22 cellular contexts compared by ENCODE assay signal in the genomic region with DNA sequence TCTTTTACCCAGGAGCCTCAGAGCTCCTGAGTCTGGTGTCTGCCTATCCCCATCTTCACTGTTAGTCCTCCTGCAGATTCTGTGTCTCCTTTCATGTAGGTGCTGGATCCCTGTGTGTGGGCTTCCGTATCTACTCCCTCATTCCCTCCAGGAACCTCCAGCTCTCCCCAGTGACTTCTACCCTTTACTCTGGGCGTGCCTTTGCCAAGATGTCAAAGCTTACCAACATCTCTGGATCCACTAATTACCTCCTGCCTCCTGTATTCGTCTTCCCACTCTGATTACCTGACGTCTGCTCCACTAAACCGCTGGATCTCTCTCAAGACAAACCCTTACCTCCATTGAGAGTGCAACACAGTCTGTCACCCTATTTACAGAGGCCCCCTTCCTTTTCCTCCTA. TPM values are rescaled to one million over a fixed set of nuclear protein-coding genes. Genes with fewer than 3 reads are reported as not detected.
A peak's percentile ranks its signal among the peaks of the same experiment; 100 is the strongest.
DNase-seq lines count a peak whose midpoint lies in the region; ATAC-seq, FAIRE-seq and TF ChIP-seq lines count a peak whose summit lies in the region.
"Had no signal": no experiment of that assay in that cellular context is flagged by ENCODE, and none has a peak within 500 bp of the region (broad histone marks: within the 10 kb centered on the region; RNA-seq: fewer than 3 reads in every experiment).

No MANE protein-coding gene starts in this region.

- H3K4me1 ChIP-seq in cardiac muscle cell (ENCODE audit: low read depth) (peaks cover 7% of the 10 kb centered on the region), GM12878 (ENCODE audit: control insufficient read depth, insufficient read depth, low read length) (peaks cover 2% of the 10 kb centered on the region; the same call in 1 of the 2 replicates)
- H3K4me1 ChIP-seq: SJCRH30 had no signal

- 87% methylated on average over 5 of the region's 5 CpGs for WGBS in GM12878 (ENCODE audit: insufficient coverage, insufficient replicate concordance, low lambda C conversion rate, missing lambda C conversion rate)

- H4K20me1 ChIP-seq in GM12878 (ENCODE audit: control insufficient read depth, insufficient read depth): no peaks in the 10 kb centered on the region

- TF ChIP-seq POLR2A in GM12878 (IDR thresholded peaks at IDR 0.05; ENCODE audit: low read depth, low read length): no peak

- H3K4me2 ChIP-seq in GM12878 (ENCODE audit: control insufficient read depth, insufficient read depth): no peak overlapping the region

- H3K9me3 ChIP-seq in cardiac muscle cell (ENCODE audit: low read depth) (no peaks in the 10 kb centered on the region), GM12878 (replicated peaks; ENCODE audit: control insufficient read depth, insufficient read depth, low read length) (no peaks in the 10 kb centered on the region)
- H3K9me3 ChIP-seq: Caco-2, SJCRH30 had no signal

- no peak for TF ChIP-seq RAD21 in GM12878 (IDR thresholded peaks at IDR 0.05; ENCODE audit: insufficient read depth, low read depth, low read length)

- H3K36me3 Mint-ChIP-seq in stimulated activated memory B cell treated with anti-CD40 and anti-IgM and Interleukin-4, amounts not matched to agents 10 μg/mL and 1 μg/mL and 100 μg/mL, for 72 hours: peaks cover 36% of the 10 kb centered on the region
- H3K36me3 Mint-ChIP-seq: IgD-negative memory B cell had no signal

- H3K27ac ChIP-seq in cardiac muscle cell (peak overlapping the region; percentile 54), GM12878 (ENCODE audit: control insufficient read depth, insufficient read depth) (no peak overlapping the region)
- H3K27ac ChIP-seq: SJCRH30 had no signal

- no peak overlapping the region for H3K4me3 ChIP-seq in cardiac muscle cell
- no peak overlapping the region for H3K4me3 ChIP-seq in GM12878
- H3K4me3 ChIP-seq: SJCRH30 had no signal

- H3K4me1 Mint-ChIP-seq in stimulated activated memory B cell treated with anti-CD40 and anti-IgM and Interleukin-4, amounts not matched to agents 10 μg/mL and 1 μg/mL and 100 μg/mL, for 72 hours: peaks cover 30% of the 10 kb centered on the region

- H3K36me3 ChIP-seq in cardiac muscle cell (peaks cover 14% of the 10 kb centered on the region), GM12878 (ENCODE audit: control insufficient read depth in 2 of 2, insufficient read depth in 2 of 2, low read length in 1 of 2) (peaks cover 0 to 7% of the 10 kb centered on the region in 2 experiments; a peak in 3 of 4 replicates)

- no peak for TF ChIP-seq EP300 in GM12878 (IDR thresholded peaks at IDR 0.05; ENCODE audit: borderline replicate concordance in 1 of 2, control insufficient read depth in 1 of 2, low read depth in 2 of 2, low read length in 2 of 2)

- peaks cover 16% of the 10 kb centered on the region for H3K79me2 ChIP-seq in GM12878 (ENCODE audit: control insufficient read depth, insufficient read depth, low read length)

- POLR2A ChIA-PET in GM12878 (lab: Charles Lee): interaction anchor here (0.6 kb wide), 1 partner anchor 36 kb away, joined by 5 read pairs; no protein-coding TSS in a partner anchor

- no peaks in the 10 kb centered on the region for H3K9me3 Mint-ChIP-seq in stimulated activated memory B cell treated with anti-CD40 and anti-IgM and Interleukin-4, amounts not matched to agents 10 μg/mL and 1 μg/mL and 100 μg/mL, for 72 hours
- H3K9me3 Mint-ChIP-seq: CD4-positive, CD25-positive, alpha-beta regulatory T cell; H9; IgD-negative memory B cell had no signal

- TF ChIP-seq CTCF in cardiac muscle cell (IDR thresholded peaks at IDR 0.05; ENCODE audit: low read depth, low read length) (no peak), GM12878 (IDR thresholded peaks at IDR 0.05 in 2 of 3, conservative IDR thresholded peaks at IDR 0.05 in 1 of 3; ENCODE audit: control insufficient read depth in 2 of 3, extremely low read depth in 1 of 3, insufficient read depth in 1 of 3, low read depth in 3 of 3, low read length in 3 of 3) (no peak)

- no peak overlapping the region for H3K4me3 Mint-ChIP-seq in stimulated activated memory B cell treated with anti-CD40 and anti-IgM and Interleukin-4, amounts not matched to agents 10 μg/mL and 1 μg/mL and 100 μg/mL, for 72 hours
- H3K4me3 Mint-ChIP-seq: H9 had no signal

- H2AFZ ChIP-seq in GM12878 (ENCODE audit: control insufficient read depth, low read depth, low read length): no peak overlapping the region

- intact Hi-C loops in Right ventricle myocardium superior (cut with DNase I) (no loop called here), GM12878 (cut with micrococcal nuclease; ENCODE audit: unreplicated experiment) (no loop called here), left colon (cut with DNase I, micrococcal nuclease) (no loop called here)

- DNase-seq in cardiac muscle cell (ENCODE audit: low read depth in 1 of 2, low spot score in 1 of 2): no peak
- DNase-seq in Right ventricle myocardium superior: no peak
- no peak for DNase-seq in GM12878 (ENCODE audit: low read depth, low spot score)
- no peak for DNase-seq in left colon
- no peak for DNase-seq in NCI-H2227 (lab: John Stamatoyannopoulos, UW; ENCODE audit: unreplicated experiment)
- DNase-seq: ACHN; AML-193; Caco-2; CD4-positive, CD25-positive, alpha-beta regulatory T cell; DMS153; H9; NCI-H1417 treated with DMSO at 0.1 percent for 48 hours; NCI-H1930; NCI-H446; NCI-H69; RPMI8226; SJCRH30 had no signal

- FAIRE-seq in GM12878 (lab: Jason Lieb, UNC): no peak
- FAIRE-seq: GM19239 had no signal

- H3K27me3 ChIP-seq in cardiac muscle cell: no peaks in the 10 kb centered on the region
- H3K27me3 ChIP-seq in GM12878 (replicated peaks in 1 of 2; ENCODE audit: control insufficient read depth in 2 of 2, insufficient read depth in 2 of 2, low read length in 1 of 2): no peaks in the 10 kb centered on the region
- H3K27me3 ChIP-seq: SJCRH30 had no signal

- RAD21 ChIA-PET in GM12878 (lab: Charles Lee; ENCODE audit: unreplicated experiment): no interaction called here

- H3K27ac Mint-ChIP-seq in stimulated activated memory B cell treated with anti-CD40 and anti-IgM and Interleukin-4, amounts not matched to agents 10 μg/mL and 1 μg/mL and 100 μg/mL, for 72 hours: peak overlapping the region; percentile 90

- H3K9ac ChIP-seq in GM12878 (ENCODE audit: control insufficient read depth, insufficient read depth, low read length): no peak overlapping the region

- CTCF ChIA-PET in GM12878 (lab: Yijun Ruan, JAX): interaction anchor here (1.2 kb wide), 1 partner anchor 158 kb away, joined by 3 read pairs; no protein-coding TSS in a partner anchor

- SMC1A ChIA-PET in GM12878 (lab: Charles Lee; ENCODE audit: uncharacterized antibody, unreplicated experiment): interaction anchor here (0.7 to 1.0 kb wide), 2 partner anchors 46 to 767 kb away, joined by 3 read pairs; no protein-coding TSS in a partner anchor

- no peaks in the 10 kb centered on the region for H3K27me3 Mint-ChIP-seq in stimulated activated memory B cell treated with anti-CD40 and anti-IgM and Interleukin-4, amounts not matched to agents 10 μg/mL and 1 μg/mL and 100 μg/mL, for 72 hours
- H3K27me3 Mint-ChIP-seq: CD4-positive, CD25-positive, alpha-beta regulatory T cell; IgD-negative memory B cell had no signal

- BruUV-seq in GM12878 (replicated peaks; lab: Mats Ljungman, UMichigan): TSS peak; percentile 47

- ATAC-seq in Right ventricle myocardium superior (ENCODE audit: poor library complexity) (no peak), GM12878 (no peak), left colon (peak; percentile 6), GM21367 (IDR thresholded peaks at IDR 0.05; ENCODE audit: unreplicated experiment) (no peak), HG02763 (IDR thresholded peaks at IDR 0.05; ENCODE audit: unreplicated experiment) (no peak)
- ATAC-seq in stimulated activated memory B cell treated with anti-CD40 and anti-IgM and Interleukin-4, amounts not matched to agents 10 μg/mL and 1 μg/mL and 100 μg/mL, for 72 hours: no peak

- in situ Hi-C loops in GM12878 (cut with MboI): no loop called here

RNA-seq across cellular contexts. Expression of a gene that starts 2.2 kb away (rescaled TPM):
- total RNA-seq in cardiac muscle cell: 27.5 and 28.5 TPM in 2 replicates
- polyA plus RNA-seq in cardiac muscle cell: 31.7 and 40.1 TPM in 2 replicates
- total RNA-seq in Right ventricle myocardium superior: 58.3 TPM
- total RNA-seq in GM12878 (2013; cell fraction: nucleolus; rRNA removed): 9.6 and 12.2 TPM in 2 replicates
- 11.4 and 13.5 TPM in 2 replicates for total RNA-seq in GM12878 (2014; rRNA removed)
- 5.2 and 7.0 TPM in 2 replicates for total RNA-seq in GM12878 (2014; rRNA removed; fragmentation: Illumina TruSeq; extraction: Trizol)
- 24.1 and 27.5 TPM in 2 replicates for total RNA-seq in GM12878 (2021)
- 9.4 TPM for polyA plus RNA-seq in GM12878 (2011; ENCODE audit: low read depth)
- 5.2 and 11.0 TPM in 2 replicates for polyA plus RNA-seq in GM12878 (2011; rRNA removed)
- polyA plus RNA-seq in GM12878 (2011; cell fraction: cytosol; rRNA removed): 17.4 and 19.0 TPM in 2 replicates
- 45.0 and 55.7 TPM in 2 replicates for polyA plus RNA-seq in GM12878 (2011; cell fraction: nucleus; rRNA removed)
- polyA plus RNA-seq in GM12878 (2012): 11.6 and 18.9 TPM in 2 replicates
- 14.5 and 18.1 TPM in 2 replicates for polyA plus RNA-seq in GM12878 (2014; fragmentation: Illumina TruSeq; extraction: Trizol)
- polyA plus RNA-seq in GM12878 (2014; fragmentation: Nextera tagmentation; extraction: Ambion mirVana): 10 to 100 TPM in 1 of 2 experiments, 1 to 10 TPM in 1; 10.0 to 14.6 TPM
- 21.1 and 23.7 TPM in 2 replicates for polyA plus RNA-seq in GM12878 (2014; rRNA removed)
- polyA plus RNA-seq in GM12878 (2016; fragmentation: Nextera tagmentation; extraction: Ambion mirVana): 10 to 100 TPM; 15.3 to 15.7 TPM
- 9.5 and 12.1 TPM in 2 replicates for polyA minus RNA-seq in GM12878 (2011; rRNA and poly(A)+ RNA removed)
- 7.4 and 8.3 TPM in 2 replicates for polyA minus RNA-seq in GM12878 (2011; cell fraction: cytosol; rRNA and poly(A)+ RNA removed)
- 10.5 and 10.9 TPM in 2 replicates for polyA minus RNA-seq in GM12878 (2011; cell fraction: nucleus; rRNA and poly(A)+ RNA removed)
- 100 to 1,000 TPM in 1 of 2 donors, 10 to 100 TPM in 1; 78.9 to 101 TPM for total RNA-seq in left colon

RNA-seq across cellular contexts. Expression of a gene that starts 18.1 kb away (rescaled TPM):
- 11.2 and 18.3 TPM in 2 replicates for total RNA-seq in cardiac muscle cell
- 17.3 and 18.0 TPM in 2 replicates for polyA plus RNA-seq in cardiac muscle cell
- 1.7 TPM for total RNA-seq in Right ventricle myocardium superior
- 20.0 and 21.2 TPM in 2 replicates for total RNA-seq in GM12878 (2013; cell fraction: nucleolus; rRNA removed)
- total RNA-seq in GM12878 (2014; rRNA removed): 4.5 and 4.7 TPM in 2 replicates
- total RNA-seq in GM12878 (2014; rRNA removed; fragmentation: Illumina TruSeq; extraction: Trizol): 2.5 and 2.9 TPM in 2 replicates
- total RNA-seq in GM12878 (2021): 7.1 and 9.0 TPM in 2 replicates
- polyA plus RNA-seq in GM12878 (2011; ENCODE audit: low read depth): 11.5 TPM
- 3.6 and 4.8 TPM in 2 replicates for polyA plus RNA-seq in GM12878 (2011; rRNA removed)
- polyA plus RNA-seq in GM12878 (2011; cell fraction: cytosol; rRNA removed): 5.0 and 5.4 TPM in 2 replicates
- polyA plus RNA-seq in GM12878 (2011; cell fraction: nucleus; rRNA removed): 25.6 and 26.0 TPM in 2 replicates
- 11.5 and 11.8 TPM in 2 replicates for polyA plus RNA-seq in GM12878 (2012)
- polyA plus RNA-seq in GM12878 (2014; fragmentation: Illumina TruSeq; extraction: Trizol): 6.8 and 10.2 TPM in 2 replicates
- 1 to 10 TPM; 1.1 to 1.7 TPM for polyA plus RNA-seq in GM12878 (2014; fragmentation: Nextera tagmentation; extraction: Ambion mirVana)
- 12.7 and 13.1 TPM in 2 replicates for polyA plus RNA-seq in GM12878 (2014; rRNA removed)
- polyA plus RNA-seq in GM12878 (2016; fragmentation: Nextera tagmentation; extraction: Ambion mirVana): 10 to 100 TPM; 12.2 to 14.2 TPM
- polyA minus RNA-seq in GM12878 (2011; rRNA and poly(A)+ RNA removed): 1.6 and 2.3 TPM in 2 replicates
- 1.7 and 2.1 TPM in 2 replicates for polyA minus RNA-seq in GM12878 (2011; cell fraction: cytosol; rRNA and poly(A)+ RNA removed)
- polyA minus RNA-seq in GM12878 (2011; cell fraction: nucleus; rRNA and poly(A)+ RNA removed): 4.2 and 6.1 TPM in 2 replicates
- 10 to 100 TPM; 11.3 to 13.1 TPM for total RNA-seq in left colon

RNA-seq across cellular contexts. Expression of a gene that starts 27.1 kb away (rescaled TPM):
- total RNA-seq in cardiac muscle cell (54.4 and 58.2 TPM in 2 replicates), Right ventricle myocardium superior (124 TPM), GM12878 (2014; rRNA removed) (108 and 113 TPM in 2 replicates), GM12878 (2014; rRNA removed; fragmentation: Illumina TruSeq; extraction: Trizol) (112 and 121 TPM in 2 replicates), GM12878 (2021) (80.9 and 87.7 TPM in 2 replicates), left colon (10 to 100 TPM; 55.7 to 60.6 TPM)
- polyA plus RNA-seq in cardiac muscle cell (107 and 120 TPM in 2 replicates), GM12878 (2011; rRNA removed) (104 and 133 TPM in 2 replicates), GM12878 (2014; fragmentation: Illumina TruSeq; extraction: Trizol) (208 and 218 TPM in 2 replicates), GM12878 (2014; fragmentation: Nextera tagmentation; extraction: Ambion mirVana) (100 to 1,000 TPM; 219 to 259 TPM), GM12878 (2014; rRNA removed) (118 and 166 TPM in 2 replicates), GM12878 (2016; fragmentation: Nextera tagmentation; extraction: Ambion mirVana) (100 to 1,000 TPM; 132 to 147 TPM)
- 29.8 and 30.1 TPM in 2 replicates for total RNA-seq in GM12878 (2013; cell fraction: nucleolus; rRNA removed)
- polyA plus RNA-seq in GM12878 (2011; ENCODE audit: low read depth): 75.6 TPM
- polyA plus RNA-seq in GM12878 (2011; cell fraction: cytosol; rRNA removed): 163 and 222 TPM in 2 replicates
- 53.8 and 56.7 TPM in 2 replicates for polyA plus RNA-seq in GM12878 (2011; cell fraction: nucleus; rRNA removed)
- polyA plus RNA-seq in GM12878 (2012): 87.0 and 101 TPM in 2 replicates
- 97.8 and 178 TPM in 2 replicates for polyA minus RNA-seq in GM12878 (2011; rRNA and poly(A)+ RNA removed)
- 44.4 and 60.7 TPM in 2 replicates for polyA minus RNA-seq in GM12878 (2011; cell fraction: cytosol; rRNA and poly(A)+ RNA removed)
- polyA minus RNA-seq in GM12878 (2011; cell fraction: nucleus; rRNA and poly(A)+ RNA removed): 21.8 and 28.8 TPM in 2 replicates

RNA-seq across cellular contexts. Expression of a gene that starts 27.7 kb away (rescaled TPM):
- 47.3 and 65.6 TPM in 2 replicates for total RNA-seq in cardiac muscle cell
- 42.4 and 42.9 TPM in 2 replicates for polyA plus RNA-seq in cardiac muscle cell
- 29.6 TPM for total RNA-seq in Right ventricle myocardium superior
- 156 and 174 TPM in 2 replicates for total RNA-seq in GM12878 (2013; cell fraction: nucleolus; rRNA removed)
- total RNA-seq in GM12878 (2014; rRNA removed): 81.1 and 83.8 TPM in 2 replicates
- 42.7 and 42.9 TPM in 2 replicates for total RNA-seq in GM12878 (2014; rRNA removed; fragmentation: Illumina TruSeq; extraction: Trizol)
- 75.1 and 78.7 TPM in 2 replicates for total RNA-seq in GM12878 (2021)
- polyA plus RNA-seq in GM12878 (2011; ENCODE audit: low read depth): 23.2 TPM
- polyA plus RNA-seq in GM12878 (2011; rRNA removed): 22.9 and 37.6 TPM in 2 replicates
- 18.5 TPM in 2 replicates for polyA plus RNA-seq in GM12878 (2011; cell fraction: cytosol; rRNA removed)
- polyA plus RNA-seq in GM12878 (2011; cell fraction: nucleus; rRNA removed): 68.7 and 69.0 TPM in 2 replicates
- polyA plus RNA-seq in GM12878 (2012): 16.0 and 28.3 TPM in 2 replicates
- polyA plus RNA-seq in GM12878 (2014; fragmentation: Illumina TruSeq; extraction: Trizol): 68.0 and 76.2 TPM in 2 replicates
- polyA plus RNA-seq in GM12878 (2014; fragmentation: Nextera tagmentation; extraction: Ambion mirVana): 10 to 100 TPM; 11.3 to 22.6 TPM
- polyA plus RNA-seq in GM12878 (2014; rRNA removed): 36.7 and 37.9 TPM in 2 replicates
- 10 to 100 TPM; 39.6 to 46.1 TPM for polyA plus RNA-seq in GM12878 (2016; fragmentation: Nextera tagmentation; extraction: Ambion mirVana)
- 131 and 159 TPM in 2 replicates for polyA minus RNA-seq in GM12878 (2011; rRNA and poly(A)+ RNA removed)
- polyA minus RNA-seq in GM12878 (2011; cell fraction: cytosol; rRNA and poly(A)+ RNA removed): 16.3 and 23.9 TPM in 2 replicates
- polyA minus RNA-seq in GM12878 (2011; cell fraction: nucleus; rRNA and poly(A)+ RNA removed): 188 and 320 TPM in 2 replicates
- total RNA-seq in left colon: 10 to 100 TPM; 73.6 to 74.8 TPM

RNA-seq across cellular contexts. Expression of a gene that starts 28.0 kb away (rescaled TPM):
- total RNA-seq in cardiac muscle cell (36.7 and 38.1 TPM in 2 replicates), Right ventricle myocardium superior (20.5 TPM), GM12878 (2014; rRNA removed) (39.5 and 40.0 TPM in 2 replicates), GM12878 (2014; rRNA removed; fragmentation: Illumina TruSeq; extraction: Trizol) (35.6 and 38.1 TPM in 2 replicates), GM12878 (2021) (30.3 and 31.8 TPM in 2 replicates), left colon (10 to 100 TPM; 27.8 to 34.8 TPM)
- polyA plus RNA-seq in cardiac muscle cell (27.8 and 36.2 TPM in 2 replicates), GM12878 (2011; rRNA removed) (27.5 and 36.3 TPM in 2 replicates), GM12878 (2014; fragmentation: Illumina TruSeq; extraction: Trizol) (26.8 and 41.0 TPM in 2 replicates), GM12878 (2014; fragmentation: Nextera tagmentation; extraction: Ambion mirVana) (10 to 100 TPM; 10.1 to 17.7 TPM), GM12878 (2014; rRNA removed) (38.4 and 41.4 TPM in 2 replicates), GM12878 (2016; fragmentation: Nextera tagmentation; extraction: Ambion mirVana) (10 to 100 TPM; 40.3 to 41.4 TPM)
- 26.0 and 31.3 TPM in 2 replicates for total RNA-seq in GM12878 (2013; cell fraction: nucleolus; rRNA removed)
- polyA plus RNA-seq in GM12878 (2011; ENCODE audit: low read depth): 11.4 TPM
- polyA plus RNA-seq in GM12878 (2011; cell fraction: cytosol; rRNA removed): 47.8 and 51.2 TPM in 2 replicates
- polyA plus RNA-seq in GM12878 (2011; cell fraction: nucleus; rRNA removed): 97.9 and 117 TPM in 2 replicates
- polyA plus RNA-seq in GM12878 (2012): 19.2 and 23.7 TPM in 2 replicates
- 41.6 and 44.4 TPM in 2 replicates for polyA minus RNA-seq in GM12878 (2011; rRNA and poly(A)+ RNA removed)
- 11.2 and 16.0 TPM in 2 replicates for polyA minus RNA-seq in GM12878 (2011; cell fraction: cytosol; rRNA and poly(A)+ RNA removed)
- 13.4 and 21.2 TPM in 2 replicates for polyA minus RNA-seq in GM12878 (2011; cell fraction: nucleus; rRNA and poly(A)+ RNA removed)
